ENCODE assay signal across 8 cellular contexts in the genomic region with DNA sequence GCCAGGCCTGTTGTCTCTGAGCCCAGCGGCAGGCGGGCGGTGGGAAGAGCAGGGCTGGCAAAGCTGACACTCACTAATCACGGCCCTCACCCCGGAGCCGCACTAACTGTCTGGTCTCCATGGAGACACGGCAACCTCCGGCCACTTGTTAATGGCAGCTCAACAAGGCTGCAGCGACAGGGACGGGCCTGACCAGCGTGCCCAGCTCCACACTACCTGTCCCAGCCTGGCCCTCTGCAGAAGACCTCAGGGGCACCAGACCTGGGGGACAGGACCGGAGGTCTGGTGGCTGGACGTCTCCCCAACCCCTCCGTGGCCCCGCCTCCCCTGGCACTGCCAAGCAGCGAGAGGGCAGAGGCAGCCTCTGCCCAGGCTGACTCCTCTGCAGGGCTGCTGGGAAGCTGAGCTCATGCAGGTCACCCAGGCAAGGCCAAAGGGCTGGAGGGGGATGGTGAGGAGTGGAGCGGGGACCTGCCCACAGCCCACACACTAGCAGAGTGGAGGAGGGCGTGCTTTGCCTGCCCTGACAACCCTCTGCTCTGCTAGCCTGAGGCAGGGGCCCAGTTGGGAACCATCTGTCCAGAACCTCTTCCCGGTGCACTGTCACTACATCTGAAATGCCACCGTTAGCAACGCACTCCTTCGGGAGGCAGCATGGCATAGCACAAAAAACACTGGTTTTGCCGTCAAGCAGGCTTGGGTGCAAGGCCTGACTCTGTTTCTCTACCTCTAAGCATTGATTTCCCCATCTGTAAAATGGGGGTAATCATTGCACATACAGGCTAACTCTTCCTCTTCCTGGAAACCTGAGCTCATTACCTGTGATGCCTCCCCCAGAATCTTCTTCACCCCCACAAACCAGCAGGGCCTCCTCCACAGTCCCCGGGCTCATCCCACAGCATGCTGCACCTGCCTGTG. TPM values are rescaled to one million over a fixed set of nuclear protein-coding genes. Genes with fewer than 3 reads are reported as not detected.
DNase-seq lines count a peak whose midpoint lies in the region; ATAC-seq lines count a peak whose summit lies in the region.

No MANE protein-coding gene starts in this region.

- H3K27me3 ChIP-seq in neuronal stem cell (ENCODE audit: control insufficient read depth in 3 of 3, insufficient read depth in 3 of 3, low read depth in 1 of 3, low read length in 3 of 3), result no peaks in the 10 kb centered on the region

- H2BK15ac ChIP-seq in neuronal stem cell (ENCODE audit: low read length), result peak overlapping the region; percentile 95

- peak overlapping the region in 1 of 2 donors; percentile 24 for H3K4me3 ChIP-seq in neuronal stem cell (ENCODE audit: low read length in 2 of 2)

- no peaks in the 10 kb centered on the region for H3K9me3 ChIP-seq in neuronal stem cell (replicated peaks in 1 of 2; ENCODE audit: control insufficient read depth in 2 of 2, insufficient read depth in 1 of 2, low read depth in 1 of 2, low read length in 2 of 2)

- H2BK5ac ChIP-seq in neuronal stem cell (ENCODE audit: low read length), result peak overlapping the region; percentile 89

- no peaks in the 10 kb centered on the region for H3K79me1 ChIP-seq in neuronal stem cell (ENCODE audit: low read depth, low read length)

- peak overlapping the region; percentile 48 for H2BK120ac ChIP-seq in neuronal stem cell (ENCODE audit: low read depth, low read length)

- peaks cover 49 to 69% of the 10 kb centered on the region in 2 donors for H3K4me1 ChIP-seq in neuronal stem cell (ENCODE audit: control insufficient read depth in 2 of 2, insufficient read depth in 1 of 2, low read depth in 1 of 2, low read length in 2 of 2)

- DNase-seq in COLO668 (lab: John Stamatoyannopoulos, UW; ENCODE audit: unreplicated experiment) (peak; percentile 88), NCI-H526 (lab: John Stamatoyannopoulos, UW) (peak; percentile 31 to 72), neuronal stem cell (ENCODE audit: low spot score) (no peak), D341Med (ENCODE audit: low spot score) (no peak)

- peak overlapping the region; percentile 91 for H2BK12ac ChIP-seq in neuronal stem cell (ENCODE audit: low read length)

- ATAC-seq in esophagus mucosa, result peak; percentile 0
- ATAC-seq in HG03039 (IDR thresholded peaks at IDR 0.05; ENCODE audit: unreplicated experiment), result no peak
- ATAC-seq in GM21526 (IDR thresholded peaks at IDR 0.05; ENCODE audit: low FRiP score, unreplicated experiment), result no peak
- ATAC-seq in GM19463 (IDR thresholded peaks at IDR 0.05; ENCODE audit: unreplicated experiment), result no peak

- H3K36me3 ChIP-seq in neuronal stem cell (replicated peaks in 1 of 2; ENCODE audit: control insufficient read depth in 2 of 2, insufficient read depth in 2 of 2, low read length in 2 of 2), result no peaks in the 10 kb centered on the region

- peak overlapping the region; percentile 89 for H3K18ac ChIP-seq in neuronal stem cell (ENCODE audit: low read length)

- H2AK5ac ChIP-seq in neuronal stem cell (ENCODE audit: low read depth, low read length), result peak overlapping the region; percentile 82

- H3K9ac ChIP-seq in neuronal stem cell (ENCODE audit: low read depth, low read length, poor library complexity), result peak overlapping the region; percentile 68

- H4K8ac ChIP-seq in neuronal stem cell (ENCODE audit: low read depth, low read length), result peak overlapping the region; percentile 93

- no peak overlapping the region for H3K23ac ChIP-seq in neuronal stem cell (ENCODE audit: low read depth, low read length, poor library complexity)

- peak overlapping the region; percentile 54 for H3K27ac ChIP-seq in neuronal stem cell (replicated peaks; ENCODE audit: low read length)

- peak overlapping the region; percentile 46 for H3K4me2 ChIP-seq in neuronal stem cell (ENCODE audit: insufficient read depth, low read length, poor library complexity, severe bottlenecking)

- peak overlapping the region; percentile 72 for H3K14ac ChIP-seq in neuronal stem cell (ENCODE audit: low read length)

- peak overlapping the region; percentile 14 for H3K4ac ChIP-seq in neuronal stem cell (ENCODE audit: low read length)

- no CpG with 5 or more reads among the region's 24 CpGs for WGBS in neuronal stem cell (ENCODE audit: extremely low coverage in 2 of 2, insufficient read length in 2 of 2, insufficient replicate concordance in 1 of 2), 2 donors

- peak overlapping the region; percentile 58 for H4K91ac ChIP-seq in neuronal stem cell (ENCODE audit: low read depth, low read length, poor library complexity)

- H2AFZ ChIP-seq in neuronal stem cell (ENCODE audit: low read length), result peak overlapping the region; percentile 80

RNA-seq across cellular contexts. Expression of gene WASF2, which starts 29.6 kb away (rescaled TPM):
- total RNA-seq in esophagus mucosa, result 169 TPM
- polyA plus RNA-seq in neuronal stem cell (2013, experiment 1 of 2), result 44.1 TPM
- 45.8 TPM for polyA plus RNA-seq in neuronal stem cell (2013, experiment 2 of 2)

Comparison
In these comparisons a context has a peak if more than half of its experiments do, and no peak if none do; other contexts are left out.
1. DNase-seq: peak in COLO668 (single experiment) and NCI-H526 (2 of 2); none in neuronal stem cell (single experiment) and D341Med (single experiment).